2 cellular contexts compared by ENCODE assay signal in genomic region chr5:114411380-114411931, GRCh38.
TF ChIP-seq lines count a peak whose summit lies in the region.

No MANE protein-coding gene starts in this region.

TF ChIP-seq in liver, 16 proteins besides CTCF, POLR2A, EP300 and RAD21 (continued from another document):
- TF ChIP-seq, protein P1, sequence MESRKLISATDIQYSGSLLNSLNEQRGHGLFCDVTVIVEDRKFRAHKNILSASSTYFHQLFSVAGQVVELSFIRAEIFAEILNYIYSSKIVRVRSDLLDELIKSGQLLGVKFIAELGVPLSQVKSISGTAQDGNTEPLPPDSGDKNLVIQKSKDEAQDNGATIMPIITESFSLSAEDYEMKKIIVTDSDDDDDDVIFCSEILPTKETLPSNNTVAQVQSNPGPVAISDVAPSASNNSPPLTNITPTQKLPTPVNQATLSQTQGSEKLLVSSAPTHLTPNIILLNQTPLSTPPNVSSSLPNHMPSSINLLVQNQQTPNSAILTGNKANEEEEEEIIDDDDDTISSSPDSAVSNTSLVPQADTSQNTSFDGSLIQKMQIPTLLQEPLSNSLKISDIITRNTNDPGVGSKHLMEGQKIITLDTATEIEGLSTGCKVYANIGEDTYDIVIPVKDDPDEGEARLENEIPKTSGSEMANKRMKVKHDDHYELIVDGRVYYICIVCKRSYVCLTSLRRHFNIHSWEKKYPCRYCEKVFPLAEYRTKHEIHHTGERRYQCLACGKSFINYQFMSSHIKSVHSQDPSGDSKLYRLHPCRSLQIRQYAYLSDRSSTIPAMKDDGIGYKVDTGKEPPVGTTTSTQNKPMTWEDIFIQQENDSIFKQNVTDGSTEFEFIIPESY (IDR thresholded peaks at IDR 0.05), result no peak

TF ChIP-seq in HepG2, 621 proteins besides CTCF, POLR2A, EP300 and RAD21 (continued from another document):
- TF ChIP-seq, protein P2, sequence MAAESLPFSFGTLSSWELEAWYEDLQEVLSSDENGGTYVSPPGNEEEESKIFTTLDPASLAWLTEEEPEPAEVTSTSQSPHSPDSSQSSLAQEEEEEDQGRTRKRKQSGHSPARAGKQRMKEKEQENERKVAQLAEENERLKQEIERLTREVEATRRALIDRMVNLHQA (CRISPR knock-in tag; IDR thresholded peaks at IDR 0.05), result no peak
- TF ChIP-seq NFYB (CRISPR knock-in tag; IDR thresholded peaks at IDR 0.05) (no peak), HIC2 (CRISPR knock-in tag; IDR thresholded peaks at IDR 0.05; ENCODE audit: low read depth) (no peak), ZFP36L2 (CRISPR knock-in tag; IDR thresholded peaks at IDR 0.05) (no peak), TP53 (CRISPR knock-in tag; conservative IDR thresholded peaks at IDR 0.05) (no peak), E2F2 (CRISPR knock-in tag; IDR thresholded peaks at IDR 0.05; ENCODE audit: borderline replicate concordance) (no peak), EZH2 (conservative IDR thresholded peaks at IDR 0.05; ENCODE audit: low read depth, low read length) (no peak), ZNF124 (CRISPR knock-in tag; IDR thresholded peaks at IDR 0.05) (no peak)
- TF ChIP-seq, protein P3, sequence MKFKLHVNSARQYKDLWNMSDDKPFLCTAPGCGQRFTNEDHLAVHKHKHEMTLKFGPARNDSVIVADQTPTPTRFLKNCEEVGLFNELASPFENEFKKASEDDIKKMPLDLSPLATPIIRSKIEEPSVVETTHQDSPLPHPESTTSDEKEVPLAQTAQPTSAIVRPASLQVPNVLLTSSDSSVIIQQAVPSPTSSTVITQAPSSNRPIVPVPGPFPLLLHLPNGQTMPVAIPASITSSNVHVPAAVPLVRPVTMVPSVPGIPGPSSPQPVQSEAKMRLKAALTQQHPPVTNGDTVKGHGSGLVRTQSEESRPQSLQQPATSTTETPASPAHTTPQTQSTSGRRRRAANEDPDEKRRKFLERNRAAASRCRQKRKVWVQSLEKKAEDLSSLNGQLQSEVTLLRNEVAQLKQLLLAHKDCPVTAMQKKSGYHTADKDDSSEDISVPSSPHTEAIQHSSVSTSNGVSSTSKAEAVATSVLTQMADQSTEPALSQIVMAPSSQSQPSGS (CRISPR knock-in tag; IDR thresholded peaks at IDR 0.05), result no peak
